In the genomic region with DNA sequence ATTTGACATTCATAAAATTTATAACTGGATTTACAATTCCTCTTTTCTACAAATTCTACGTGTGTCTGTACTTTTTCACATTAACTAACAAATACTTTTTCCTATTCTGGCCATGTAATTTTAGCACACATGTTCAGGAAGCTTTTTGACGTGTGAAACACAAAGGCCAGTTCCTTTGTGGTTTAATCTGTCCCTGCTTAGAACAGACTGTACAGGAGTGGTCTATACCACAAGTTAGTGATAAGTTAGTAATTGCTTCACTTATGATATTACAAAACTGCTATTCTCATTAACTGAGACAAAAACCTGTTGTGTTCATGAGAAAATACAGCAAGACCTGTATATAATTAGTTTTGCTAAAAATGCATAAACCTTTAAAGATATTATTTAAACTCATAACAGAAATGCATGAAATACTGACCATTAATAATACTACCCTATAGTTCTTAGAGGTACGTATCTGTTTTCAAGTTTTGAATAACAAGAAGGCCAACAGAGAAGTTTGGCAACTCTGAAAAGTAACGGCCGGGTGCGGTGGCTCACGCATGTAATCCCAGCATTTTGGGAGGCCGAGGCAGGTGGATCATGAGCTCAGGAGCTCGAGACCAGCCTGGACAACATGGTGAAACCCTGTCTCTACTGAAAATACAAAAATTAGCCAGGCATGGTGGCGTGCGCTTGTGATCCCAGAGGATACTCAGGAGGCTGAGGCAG, we compare ENCODE assay signal across 1 cellular context.
TF ChIP-seq lines count a peak whose summit lies in the region.

No MANE protein-coding gene starts in this region.

TF ChIP-seq in GM12878, 131 proteins besides CTCF, POLR2A, EP300 and RAD21 (continued from another document):
- TF ChIP-seq, protein P1, sequence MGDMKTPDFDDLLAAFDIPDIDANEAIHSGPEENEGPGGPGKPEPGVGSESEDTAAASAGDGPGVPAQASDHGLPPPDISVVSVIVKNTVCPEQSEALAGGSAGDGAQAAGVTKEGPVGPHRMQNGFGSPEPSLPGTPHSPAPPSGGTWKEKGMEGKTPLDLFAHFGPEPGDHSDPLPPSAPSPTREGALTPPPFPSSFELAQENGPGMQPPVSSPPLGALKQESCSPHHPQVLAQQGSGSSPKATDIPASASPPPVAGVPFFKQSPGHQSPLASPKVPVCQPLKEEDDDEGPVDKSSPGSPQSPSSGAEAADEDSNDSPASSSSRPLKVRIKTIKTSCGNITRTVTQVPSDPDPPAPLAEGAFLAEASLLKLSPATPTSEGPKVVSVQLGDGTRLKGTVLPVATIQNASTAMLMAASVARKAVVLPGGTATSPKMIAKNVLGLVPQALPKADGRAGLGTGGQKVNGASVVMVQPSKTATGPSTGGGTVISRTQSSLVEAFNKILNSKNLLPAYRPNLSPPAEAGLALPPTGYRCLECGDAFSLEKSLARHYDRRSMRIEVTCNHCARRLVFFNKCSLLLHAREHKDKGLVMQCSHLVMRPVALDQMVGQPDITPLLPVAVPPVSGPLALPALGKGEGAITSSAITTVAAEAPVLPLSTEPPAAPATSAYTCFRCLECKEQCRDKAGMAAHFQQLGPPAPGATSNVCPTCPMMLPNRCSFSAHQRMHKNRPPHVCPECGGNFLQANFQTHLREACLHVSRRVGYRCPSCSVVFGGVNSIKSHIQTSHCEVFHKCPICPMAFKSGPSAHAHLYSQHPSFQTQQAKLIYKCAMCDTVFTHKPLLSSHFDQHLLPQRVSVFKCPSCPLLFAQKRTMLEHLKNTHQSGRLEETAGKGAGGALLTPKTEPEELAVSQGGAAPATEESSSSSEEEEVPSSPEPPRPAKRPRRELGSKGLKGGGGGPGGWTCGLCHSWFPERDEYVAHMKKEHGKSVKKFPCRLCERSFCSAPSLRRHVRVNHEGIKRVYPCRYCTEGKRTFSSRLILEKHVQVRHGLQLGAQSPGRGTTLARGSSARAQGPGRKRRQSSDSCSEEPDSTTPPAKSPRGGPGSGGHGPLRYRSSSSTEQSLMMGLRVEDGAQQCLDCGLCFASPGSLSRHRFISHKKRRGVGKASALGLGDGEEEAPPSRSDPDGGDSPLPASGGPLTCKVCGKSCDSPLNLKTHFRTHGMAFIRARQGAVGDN (IDR thresholded peaks at IDR 0.05), result peak; percentile 23; the same call in 1 of the 2 replicates
- peak; percentile 49; the same call in 1 of the 2 replicates for TF ChIP-seq BMI1 (IDR thresholded peaks at IDR 0.05; ENCODE audit: borderline replicate concordance)
- TF ChIP-seq MEF2B (IDR thresholded peaks at IDR 0.05; ENCODE audit: partially characterized antibody, poor library complexity, severe bottlenecking), result peak; percentile 58
- TF ChIP-seq TCF7 (IDR thresholded peaks at IDR 0.05; ENCODE audit: borderline replicate concordance), result no peak
- TF ChIP-seq YY1 (IDR thresholded peaks at IDR 0.05; ENCODE audit: low read depth, low read length), result no peak
- no peak for TF ChIP-seq EZH2 (IDR thresholded peaks at IDR 0.05; ENCODE audit: borderline replicate concordance, control insufficient read depth, low read depth, low read length)
- TF ChIP-seq, protein P2, sequence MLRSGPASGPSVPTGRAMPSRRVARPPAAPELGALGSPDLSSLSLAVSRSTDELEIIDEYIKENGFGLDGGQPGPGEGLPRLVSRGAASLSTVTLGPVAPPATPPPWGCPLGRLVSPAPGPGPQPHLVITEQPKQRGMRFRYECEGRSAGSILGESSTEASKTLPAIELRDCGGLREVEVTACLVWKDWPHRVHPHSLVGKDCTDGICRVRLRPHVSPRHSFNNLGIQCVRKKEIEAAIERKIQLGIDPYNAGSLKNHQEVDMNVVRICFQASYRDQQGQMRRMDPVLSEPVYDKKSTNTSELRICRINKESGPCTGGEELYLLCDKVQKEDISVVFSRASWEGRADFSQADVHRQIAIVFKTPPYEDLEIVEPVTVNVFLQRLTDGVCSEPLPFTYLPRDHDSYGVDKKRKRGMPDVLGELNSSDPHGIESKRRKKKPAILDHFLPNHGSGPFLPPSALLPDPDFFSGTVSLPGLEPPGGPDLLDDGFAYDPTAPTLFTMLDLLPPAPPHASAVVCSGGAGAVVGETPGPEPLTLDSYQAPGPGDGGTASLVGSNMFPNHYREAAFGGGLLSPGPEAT (IDR thresholded peaks at IDR 0.05; ENCODE audit: low read depth), result 0 out of 2 replicates have a peak, but pooled peaks have one; percentile 20
- TF ChIP-seq ZNF217 (IDR thresholded peaks at IDR 0.05), result 0 out of 2 replicates have a peak, but pooled peaks have one; percentile 27
- TF ChIP-seq IKZF1 (conservative IDR thresholded peaks at IDR 0.05), result peak; percentile 49; the same call in 1 of the 2 replicates
- 0 out of 2 replicates have a peak, but pooled peaks have one; percentile 19 for TF ChIP-seq DPF2 (IDR thresholded peaks at IDR 0.05)
- peak; percentile 96 for TF ChIP-seq MTA2 (IDR thresholded peaks at IDR 0.05; ENCODE audit: low read depth)
- TF ChIP-seq, protein P3, sequence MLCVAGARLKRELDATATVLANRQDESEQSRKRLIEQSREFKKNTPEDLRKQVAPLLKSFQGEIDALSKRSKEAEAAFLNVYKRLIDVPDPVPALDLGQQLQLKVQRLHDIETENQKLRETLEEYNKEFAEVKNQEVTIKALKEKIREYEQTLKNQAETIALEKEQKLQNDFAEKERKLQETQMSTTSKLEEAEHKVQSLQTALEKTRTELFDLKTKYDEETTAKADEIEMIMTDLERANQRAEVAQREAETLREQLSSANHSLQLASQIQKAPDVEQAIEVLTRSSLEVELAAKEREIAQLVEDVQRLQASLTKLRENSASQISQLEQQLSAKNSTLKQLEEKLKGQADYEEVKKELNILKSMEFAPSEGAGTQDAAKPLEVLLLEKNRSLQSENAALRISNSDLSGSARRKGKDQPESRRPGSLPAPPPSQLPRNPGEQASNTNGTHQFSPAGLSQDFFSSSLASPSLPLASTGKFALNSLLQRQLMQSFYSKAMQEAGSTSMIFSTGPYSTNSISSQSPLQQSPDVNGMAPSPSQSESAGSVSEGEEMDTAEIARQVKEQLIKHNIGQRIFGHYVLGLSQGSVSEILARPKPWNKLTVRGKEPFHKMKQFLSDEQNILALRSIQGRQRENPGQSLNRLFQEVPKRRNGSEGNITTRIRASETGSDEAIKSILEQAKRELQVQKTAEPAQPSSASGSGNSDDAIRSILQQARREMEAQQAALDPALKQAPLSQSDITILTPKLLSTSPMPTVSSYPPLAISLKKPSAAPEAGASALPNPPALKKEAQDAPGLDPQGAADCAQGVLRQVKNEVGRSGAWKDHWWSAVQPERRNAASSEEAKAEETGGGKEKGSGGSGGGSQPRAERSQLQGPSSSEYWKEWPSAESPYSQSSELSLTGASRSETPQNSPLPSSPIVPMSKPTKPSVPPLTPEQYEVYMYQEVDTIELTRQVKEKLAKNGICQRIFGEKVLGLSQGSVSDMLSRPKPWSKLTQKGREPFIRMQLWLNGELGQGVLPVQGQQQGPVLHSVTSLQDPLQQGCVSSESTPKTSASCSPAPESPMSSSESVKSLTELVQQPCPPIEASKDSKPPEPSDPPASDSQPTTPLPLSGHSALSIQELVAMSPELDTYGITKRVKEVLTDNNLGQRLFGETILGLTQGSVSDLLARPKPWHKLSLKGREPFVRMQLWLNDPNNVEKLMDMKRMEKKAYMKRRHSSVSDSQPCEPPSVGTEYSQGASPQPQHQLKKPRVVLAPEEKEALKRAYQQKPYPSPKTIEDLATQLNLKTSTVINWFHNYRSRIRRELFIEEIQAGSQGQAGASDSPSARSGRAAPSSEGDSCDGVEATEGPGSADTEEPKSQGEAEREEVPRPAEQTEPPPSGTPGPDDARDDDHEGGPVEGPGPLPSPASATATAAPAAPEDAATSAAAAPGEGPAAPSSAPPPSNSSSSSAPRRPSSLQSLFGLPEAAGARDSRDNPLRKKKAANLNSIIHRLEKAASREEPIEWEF (IDR thresholded peaks at IDR 0.05; ENCODE audit: insufficient replicate concordance, low read depth, low read length), result peak; percentile 13
- TF ChIP-seq IKZF2 (IDR thresholded peaks at IDR 0.05), result peak; percentile 64 to 78
- TF ChIP-seq, protein P4, sequence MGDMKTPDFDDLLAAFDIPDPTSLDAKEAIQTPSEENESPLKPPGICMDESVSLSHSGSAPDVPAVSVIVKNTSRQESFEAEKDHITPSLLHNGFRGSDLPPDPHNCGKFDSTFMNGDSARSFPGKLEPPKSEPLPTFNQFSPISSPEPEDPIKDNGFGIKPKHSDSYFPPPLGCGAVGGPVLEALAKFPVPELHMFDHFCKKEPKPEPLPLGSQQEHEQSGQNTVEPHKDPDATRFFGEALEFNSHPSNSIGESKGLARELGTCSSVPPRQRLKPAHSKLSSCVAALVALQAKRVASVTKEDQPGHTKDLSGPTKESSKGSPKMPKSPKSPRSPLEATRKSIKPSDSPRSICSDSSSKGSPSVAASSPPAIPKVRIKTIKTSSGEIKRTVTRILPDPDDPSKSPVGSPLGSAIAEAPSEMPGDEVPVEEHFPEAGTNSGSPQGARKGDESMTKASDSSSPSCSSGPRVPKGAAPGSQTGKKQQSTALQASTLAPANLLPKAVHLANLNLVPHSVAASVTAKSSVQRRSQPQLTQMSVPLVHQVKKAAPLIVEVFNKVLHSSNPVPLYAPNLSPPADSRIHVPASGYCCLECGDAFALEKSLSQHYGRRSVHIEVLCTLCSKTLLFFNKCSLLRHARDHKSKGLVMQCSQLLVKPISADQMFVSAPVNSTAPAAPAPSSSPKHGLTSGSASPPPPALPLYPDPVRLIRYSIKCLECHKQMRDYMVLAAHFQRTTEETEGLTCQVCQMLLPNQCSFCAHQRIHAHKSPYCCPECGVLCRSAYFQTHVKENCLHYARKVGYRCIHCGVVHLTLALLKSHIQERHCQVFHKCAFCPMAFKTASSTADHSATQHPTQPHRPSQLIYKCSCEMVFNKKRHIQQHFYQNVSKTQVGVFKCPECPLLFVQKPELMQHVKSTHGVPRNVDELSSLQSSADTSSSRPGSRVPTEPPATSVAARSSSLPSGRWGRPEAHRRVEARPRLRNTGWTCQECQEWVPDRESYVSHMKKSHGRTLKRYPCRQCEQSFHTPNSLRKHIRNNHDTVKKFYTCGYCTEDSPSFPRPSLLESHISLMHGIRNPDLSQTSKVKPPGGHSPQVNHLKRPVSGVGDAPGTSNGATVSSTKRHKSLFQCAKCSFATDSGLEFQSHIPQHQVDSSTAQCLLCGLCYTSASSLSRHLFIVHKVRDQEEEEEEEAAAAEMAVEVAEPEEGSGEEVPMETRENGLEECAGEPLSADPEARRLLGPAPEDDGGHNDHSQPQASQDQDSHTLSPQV (IDR thresholded peaks at IDR 0.05), result peak; percentile 42; the same call in 1 of the 2 replicates
